15 cellular contexts compared by ENCODE assay signal in the genomic region with DNA sequence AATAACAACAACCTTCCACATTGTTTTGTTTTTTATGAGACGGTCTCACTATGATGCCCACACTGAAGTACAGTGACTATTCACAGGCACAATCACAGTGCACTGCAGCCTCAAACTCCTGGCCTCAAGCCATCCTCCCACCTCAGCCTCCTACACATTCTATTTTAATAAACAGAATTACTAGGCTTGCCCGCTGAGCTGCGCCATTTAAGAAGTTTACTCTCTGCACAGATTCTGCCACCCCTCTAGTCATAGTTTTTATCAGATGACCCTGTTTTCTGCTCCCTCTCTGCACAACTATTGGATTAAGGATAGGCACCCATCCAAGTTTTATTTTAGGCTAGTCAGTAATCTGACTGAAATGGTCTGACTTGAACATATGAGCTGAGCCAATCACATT. TPM values are rescaled to one million over a fixed set of nuclear protein-coding genes. Genes with fewer than 3 reads are reported as not detected.
DNase-seq lines count a peak whose midpoint lies in the region; ATAC-seq, FAIRE-seq and TF ChIP-seq lines count a peak whose summit lies in the region.
"Had no signal": no experiment of that assay in that cellular context is flagged by ENCODE, and none has a peak within 500 bp of the region (broad histone marks: within the 10 kb centered on the region; RNA-seq: fewer than 3 reads in every experiment).

No MANE protein-coding gene starts in this region.

- FAIRE-seq in K562 (lab: Jason Lieb, UNC) = no peak

- peaks cover 88% of the 10 kb centered on the region for H3K36me3 ChIP-seq in K562 (ENCODE audit: control insufficient read depth, insufficient read depth, low read length)
- peaks cover 53% of the 10 kb centered on the region for H3K36me3 ChIP-seq in HAP-1 (replicated peaks)

- H3K9me3 Mint-ChIP-seq in activated T-cell treated with anti-CD3 and anti-CD28 coated beads, Interleukin-2, amount 50 U/mL, for 72 hours = no peaks in the 10 kb centered on the region
- no peaks in the 10 kb centered on the region for H3K9me3 Mint-ChIP-seq in activated T-cell treated with anti-CD3 and anti-CD28 coated beads, Interleukin-2, amount 50 U/mL, for 4 hours

- no peak for TF ChIP-seq EP300 in K562 (IDR thresholded peaks at IDR 0.05; ENCODE audit: low read length)

- no peak for TF ChIP-seq RAD21 in K562 (CRISPR knock-in tag; conservative IDR thresholded peaks at IDR 0.05 in 1 of 2, IDR thresholded peaks at IDR 0.05 in 1 of 2)

- POLR2A ChIA-PET in K562 (lab: Yijun Ruan, JAX) = interaction anchor here (2.1 kb wide), 1 partner anchor 10 kb away, joined by 14 read pairs; a partner anchor contains a TSS

- intact Hi-C loops in K562 (cut with micrococcal nuclease) = no loop called here

- TF ChIP-seq CTCF in K562 (IDR thresholded peaks at IDR 0.05 in 2 of 3, conservative IDR thresholded peaks at IDR 0.05 in 1 of 3; ENCODE audit: insufficient read depth in 2 of 3, low read depth in 1 of 3, low read length in 3 of 3) = no peak
- no peak for TF ChIP-seq CTCF in retinal pigment epithelial cell (conservative IDR thresholded peaks at IDR 0.05; ENCODE audit: low read depth, low read length)
- TF ChIP-seq CTCF in GM20000 (IDR thresholded peaks at IDR 0.05; ENCODE audit: extremely low read depth, missing control alignments) = no peak

- no peak overlapping the region for H2AFZ ChIP-seq in K562 (ENCODE audit: low read depth, low read length)

- in situ Hi-C loops in K562 (cut with MboI) (no loop called here), HAP-1 (cut with MboI; ENCODE audit: low sequenced_read_pairs) (no loop called here)

- peaks cover 18% of the 10 kb centered on the region for H3K4me1 Mint-ChIP-seq in activated T-cell treated with anti-CD3 and anti-CD28 coated beads, Interleukin-2, amount 50 U/mL, for 72 hours (ENCODE audit: low read depth)
- H3K4me1 Mint-ChIP-seq in activated T-cell treated with anti-CD3 and anti-CD28 coated beads, Interleukin-2, amount 50 U/mL, for 4 hours (ENCODE audit: low read depth) = peaks cover 10% of the 10 kb centered on the region

- H3K9me3 ChIP-seq in K562 (replicated peaks; ENCODE audit: control insufficient read depth, insufficient read depth, low read depth, low read length) (no peaks in the 10 kb centered on the region), HAP-1 (no peaks in the 10 kb centered on the region; the same call in 1 of the 2 replicates)
- H3K9me3 ChIP-seq: gastrocnemius medialis, suprapubic skin had no signal

- no peaks in the 10 kb centered on the region for H3K27me3 Mint-ChIP-seq in activated T-cell treated with anti-CD3 and anti-CD28 coated beads, Interleukin-2, amount 50 U/mL, for 72 hours (ENCODE audit: low read depth)
- H3K27me3 Mint-ChIP-seq in activated T-cell treated with anti-CD3 and anti-CD28 coated beads, Interleukin-2, amount 50 U/mL, for 4 hours (ENCODE audit: low read depth) = no peaks in the 10 kb centered on the region

- peak in 1 of 2 donors; percentile 55 for ATAC-seq in activated T-cell treated with anti-CD3 and anti-CD28 coated beads, Interleukin-2, amount 50 U/mL, for 72 hours (replicated peaks in 1 of 2)
- ATAC-seq in activated T-cell treated with anti-CD3 and anti-CD28 coated beads, Interleukin-2, amount 50 U/mL, for 4 hours = no peak
- peak; percentile 77 for ATAC-seq in HG02884 (IDR thresholded peaks at IDR 0.05; ENCODE audit: unreplicated experiment)
- no peak for ATAC-seq in K562
- ATAC-seq: gastrocnemius medialis had no signal

- peak overlapping the region; percentile 88 for H3K27ac Mint-ChIP-seq in activated T-cell treated with anti-CD3 and anti-CD28 coated beads, Interleukin-2, amount 50 U/mL, for 72 hours

- H3K9me1 ChIP-seq in K562 (ENCODE audit: control insufficient read depth, insufficient read depth, low read length) = no peaks in the 10 kb centered on the region

- H3K9ac ChIP-seq in K562 (ENCODE audit: insufficient read depth in 1 of 2, low read depth in 2 of 2, low read length in 2 of 2) = no peak overlapping the region

- no peak overlapping the region for H3K4me3 Mint-ChIP-seq in activated T-cell treated with anti-CD3 and anti-CD28 coated beads, Interleukin-2, amount 50 U/mL, for 72 hours
- H3K4me3 Mint-ChIP-seq in activated T-cell treated with anti-CD3 and anti-CD28 coated beads, Interleukin-2, amount 50 U/mL, for 4 hours = no peak overlapping the region

- H3K79me2 ChIP-seq in K562 (ENCODE audit: control insufficient read depth, insufficient read depth, low read length) = peaks cover 29% of the 10 kb centered on the region

- no peak overlapping the region for H3K4me2 ChIP-seq in K562 (ENCODE audit: insufficient read depth, low read length)

- WGBS in K562 (ENCODE audit: insufficient coverage, low coverage, missing lambda C conversion rate) = 83% methylated on average over 3 of the region's 3 CpGs

- H3K27me3 ChIP-seq in K562 (ENCODE audit: control insufficient read depth in 2 of 2, insufficient read depth in 2 of 2, low read length in 2 of 2) = no peaks in the 10 kb centered on the region
- no peaks in the 10 kb centered on the region for H3K27me3 ChIP-seq in HAP-1 (ENCODE audit: low read depth)
- H3K27me3 ChIP-seq: gastrocnemius medialis, suprapubic skin had no signal

- H3K27ac ChIP-seq in K562 (ENCODE audit: extremely low read depth, low read depth, low read length) = no peak overlapping the region
- H3K27ac ChIP-seq: suprapubic skin had no signal

- no peaks in the 10 kb centered on the region for H3K4me1 ChIP-seq in K562 (replicated peaks in 1 of 2; ENCODE audit: control insufficient read depth in 2 of 2, insufficient read depth in 2 of 2, low read length in 2 of 2)
- no peaks in the 10 kb centered on the region for H3K4me1 ChIP-seq in HAP-1
- H3K4me1 ChIP-seq: suprapubic skin had no signal

- no peak for TF ChIP-seq POLR2A in K562 (conservative IDR thresholded peaks at IDR 0.05)

- DNase-seq in activated T-cell treated with anti-CD3 and anti-CD28 coated beads, Interleukin-2, amount 50 U/mL, for 72 hours = no peak
- no peak for DNase-seq in activated T-cell treated with anti-CD3 and anti-CD28 coated beads, Interleukin-2, amount 50 U/mL, for 4 hours
- DNase-seq in K562 (ENCODE audit: extremely low read depth in 1 of 4, low spot score in 3 of 4) (no peak), retinal pigment epithelial cell (ENCODE audit: low read depth) (peak; percentile 17), HAP-1 (ENCODE audit: low spot score in 2 of 2) (no peak), T1000 (lab: John Stamatoyannopoulos, UW) (no peak), GM20000 (ENCODE audit: low spot score) (no peak)
- DNase-seq: gastrocnemius medialis; IMR-90; NCI-H1092 treated with DMSO at 0.1 percent for 48 hours; NCI-H226; SIG-M5; stimulated activated CD4-positive, alpha-beta T cell treated with anti-CD3 and anti-CD28 coated beads, Interleukin-12 subunit alpha, Interleukin-12 subunit beta, amount 100 ng/mL, for 4 hours had no signal

- H4K20me1 ChIP-seq in K562 (replicated peaks; ENCODE audit: control insufficient read depth, insufficient read depth, low read length) = no peaks in the 10 kb centered on the region

- no TSS peak for BruUV-seq in K562 (replicated peaks; lab: Mats Ljungman, UMichigan)

- H3K4me3 ChIP-seq in K562 (no peak overlapping the region), retinal pigment epithelial cell (ENCODE audit: low read length) (no peak overlapping the region), HAP-1 (no peak overlapping the region)
- H3K4me3 ChIP-seq: gastrocnemius medialis, suprapubic skin had no signal

- CTCF ChIA-PET in K562 (lab: Yijun Ruan, JAX; ENCODE audit: low intra/inter-chr PET ratio) = no interaction called here

- H3K36me3 Mint-ChIP-seq in activated T-cell treated with anti-CD3 and anti-CD28 coated beads, Interleukin-2, amount 50 U/mL, for 72 hours (ENCODE audit: insufficient read depth in 2 of 2) = peaks cover 8 to 38% of the 10 kb centered on the region in 2 donors
- H3K36me3 Mint-ChIP-seq in activated T-cell treated with anti-CD3 and anti-CD28 coated beads, Interleukin-2, amount 50 U/mL, for 4 hours (ENCODE audit: insufficient read depth) = peaks cover 30% of the 10 kb centered on the region

TF ChIP-seq in K562, 482 proteins besides CTCF, POLR2A, EP300 and RAD21 (continues in another document):
- TF ChIP-seq TARDBP (IDR thresholded peaks at IDR 0.05) (no peak), FOXM1 (IDR thresholded peaks at IDR 0.05; ENCODE audit: low read depth) (no peak), FOXM1 (CRISPR knock-in tag; IDR thresholded peaks at IDR 0.05; ENCODE audit: low read depth) (no peak)
- TF ChIP-seq, protein P1, sequence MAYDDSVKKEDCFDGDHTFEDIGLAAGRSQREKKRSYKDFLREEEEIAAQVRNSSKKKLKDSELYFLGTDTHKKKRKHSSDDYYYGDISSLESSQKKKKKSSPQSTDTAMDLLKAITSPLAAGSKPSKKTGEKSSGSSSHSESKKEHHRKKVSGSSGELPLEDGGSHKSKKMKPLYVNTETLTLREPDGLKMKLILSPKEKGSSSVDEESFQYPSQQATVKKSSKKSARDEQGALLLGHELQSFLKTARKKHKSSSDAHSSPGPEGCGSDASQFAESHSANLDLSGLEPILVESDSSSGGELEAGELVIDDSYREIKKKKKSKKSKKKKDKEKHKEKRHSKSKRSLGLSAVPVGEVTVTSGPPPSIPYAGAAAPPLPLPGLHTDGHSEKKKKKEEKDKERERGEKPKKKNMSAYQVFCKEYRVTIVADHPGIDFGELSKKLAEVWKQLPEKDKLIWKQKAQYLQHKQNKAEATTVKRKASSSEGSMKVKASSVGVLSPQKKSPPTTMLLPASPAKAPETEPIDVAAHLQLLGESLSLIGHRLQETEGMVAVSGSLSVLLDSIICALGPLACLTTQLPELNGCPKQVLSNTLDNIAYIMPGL (CRISPR knock-in tag; IDR thresholded peaks at IDR 0.05) = no peak

RNA-seq across cellular contexts. Expression of a gene that starts 11.3 kb away (rescaled TPM):
- total RNA-seq in activated T-cell treated with anti-CD3 and anti-CD28 coated beads, Interleukin-2, amount 50 U/mL, for 72 hours = 10 to 100 TPM; 19.1 to 20.3 TPM
- total RNA-seq in activated T-cell treated with anti-CD3 and anti-CD28 coated beads, Interleukin-2, amount 50 U/mL, for 4 hours = 10 to 100 TPM; 22.1 to 25.2 (median 23.0) TPM
- total RNA-seq in K562 (2011; cell fraction: chromatin; rRNA removed; ENCODE audit: low replicate concordance) = 7.3 and 10.1 TPM in 2 replicates
- total RNA-seq in K562 (2011; cell fraction: nucleolus; rRNA removed) = 12.2 and 14.5 TPM in 2 replicates
- total RNA-seq in K562 (2011; cell fraction: nucleoplasm; rRNA removed) = 12.0 and 13.0 TPM in 2 replicates
- 17.3 and 19.8 TPM in 2 replicates for total RNA-seq in K562 (2014; rRNA removed)
- total RNA-seq in K562 (2014; rRNA removed; fragmentation: Illumina TruSeq; extraction: Trizol) = 14.7 and 17.0 TPM in 2 replicates
- total RNA-seq in K562 (2015; rRNA removed; fragmentation: Illumina TruSeq; extraction: Trizol) = 13.3 and 13.6 TPM in 2 replicates
- 15.3 and 17.5 TPM in 2 replicates for total RNA-seq in K562 (2021)
- 21.3 and 24.2 TPM in 2 replicates for polyA plus RNA-seq in K562 (2011; rRNA removed)
- 22.9 and 27.6 TPM in 2 replicates for polyA plus RNA-seq in K562 (2011; cell fraction: cytosol; rRNA removed)
- 11.8 and 14.8 TPM in 2 replicates for polyA plus RNA-seq in K562 (2011; cell fraction: nucleus; rRNA removed)
- 9.5 and 14.0 TPM in 2 replicates for polyA plus RNA-seq in K562 (2012)
- polyA plus RNA-seq in K562 (2014; fragmentation: Illumina TruSeq; extraction: Trizol) = 10.1 and 12.5 TPM in 2 replicates
- 1 to 10 TPM; 7.0 to 7.2 TPM for polyA plus RNA-seq in K562 (2014; fragmentation: Nextera tagmentation; extraction: Ambion mirVana)
- polyA plus RNA-seq in K562 (2014; rRNA removed) = 15.4 and 16.7 TPM in 2 replicates
- polyA minus RNA-seq in K562 (2011; rRNA and poly(A)+ RNA removed) = 30.4 and 33.5 TPM in 2 replicates
- 15.7 and 25.2 TPM in 2 replicates for polyA minus RNA-seq in K562 (2011; cell fraction: cytosol; rRNA and poly(A)+ RNA removed)
- polyA minus RNA-seq in K562 (2011; cell fraction: nucleus; rRNA and poly(A)+ RNA removed) = 9.0 and 11.3 TPM in 2 replicates
